Comparison of ENCODE assay signal across 9 cellular contexts in the genomic region with DNA sequence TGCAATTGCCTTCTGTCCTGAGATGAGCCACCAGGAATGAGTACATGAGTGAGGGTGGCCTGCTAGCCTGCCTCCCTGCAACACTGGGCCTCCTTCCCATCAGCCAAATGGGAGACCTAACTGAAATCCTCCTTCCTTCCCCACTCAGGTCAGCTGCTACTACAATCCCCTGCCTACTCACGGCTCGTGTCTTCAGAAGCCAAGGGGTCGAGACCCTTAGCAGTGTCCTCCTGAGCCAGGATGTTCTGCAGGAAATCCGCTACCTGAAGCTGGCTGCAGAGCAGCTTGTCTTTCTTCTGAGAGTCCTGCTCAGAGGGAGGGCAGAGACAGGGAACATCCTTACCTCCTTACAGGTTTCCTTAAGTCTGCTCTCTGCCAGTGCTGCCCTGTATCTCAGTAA. TPM values are rescaled to one million over a fixed set of nuclear protein-coding genes. Genes with fewer than 3 reads are reported as not detected.
A peak's percentile ranks its signal among the peaks of the same experiment; 100 is the strongest.
DNase-seq lines count a peak whose midpoint lies in the region; ATAC-seq and TF ChIP-seq lines count a peak whose summit lies in the region.
"Had no signal": no experiment of that assay in that cellular context is flagged by ENCODE, and none has a peak within 500 bp of the region (broad histone marks: within the 10 kb centered on the region; RNA-seq: fewer than 3 reads in every experiment).

No MANE protein-coding gene starts in this region.

- H4K20me1 ChIP-seq in SU-DHL-6 (ENCODE audit: low read depth, low read length) = peaks cover 9% of the 10 kb centered on the region; the same call in 1 of the 2 replicates

- H3K36me3 ChIP-seq in SU-DHL-6 (ENCODE audit: low read length) = peaks cover 42% of the 10 kb centered on the region

- no peaks in the 10 kb centered on the region for H3K9me3 ChIP-seq in SU-DHL-6 (ENCODE audit: insufficient read depth, low read length)

- no peaks in the 10 kb centered on the region for H3K9me3 Mint-ChIP-seq in activated naive CD4-positive, alpha-beta T cell treated with anti-CD3 and anti-CD28 coated beads, Interleukin-2, amount 10 ng/mL, durations not matched to agents 7 days and 5 days
- no peaks in the 10 kb centered on the region for H3K9me3 Mint-ChIP-seq in stimulated activated naive B cell treated with anti-CD40 and anti-IgM and Interleukin-4, amounts not matched to agents 10 μg/mL and 1 μg/mL and 100 μg/mL, for 72 hours

- peaks cover 39% of the 10 kb centered on the region for H3K36me3 Mint-ChIP-seq in activated naive CD4-positive, alpha-beta T cell treated with anti-CD3 and anti-CD28 coated beads, Interleukin-2, amount 10 ng/mL, durations not matched to agents 7 days and 5 days
- peaks cover 13 to 15% of the 10 kb centered on the region in 2 donors for H3K36me3 Mint-ChIP-seq in stimulated activated naive B cell treated with anti-CD40 and anti-IgM and Interleukin-4, amounts not matched to agents 10 μg/mL and 1 μg/mL and 100 μg/mL, for 72 hours

- H3F3A ChIP-seq in SU-DHL-6 (ENCODE audit: insufficient read depth) = peaks cover 18% of the 10 kb centered on the region

- H3K27me3 ChIP-seq in SU-DHL-6 (ENCODE audit: low read length) = no peaks in the 10 kb centered on the region

- H3K4me3 Mint-ChIP-seq in activated naive CD4-positive, alpha-beta T cell treated with anti-CD3 and anti-CD28 coated beads, Interleukin-2, amount 10 ng/mL, durations not matched to agents 7 days and 5 days = peak overlapping the region; percentile 93
- H3K4me3 Mint-ChIP-seq in stimulated activated naive B cell treated with anti-CD40 and anti-IgM and Interleukin-4, amounts not matched to agents 10 μg/mL and 1 μg/mL and 100 μg/mL, for 72 hours = peak overlapping the region; percentile 89 to 94

- CTCF ChIA-PET in activated naive CD4-positive, alpha-beta T cell treated with anti-CD3 and anti-CD28 coated beads, Interleukin-2, amount 10 ng/mL, durations not matched to agents 7 days and 5 days (lab: Charles Lee) = no interaction called here

- no peak for ATAC-seq in stimulated activated naive B cell treated with anti-CD40 and anti-IgM and Interleukin-4, amounts not matched to agents 10 μg/mL and 1 μg/mL and 100 μg/mL, for 72 hours (replicated peaks)
- ATAC-seq in GM18517 (IDR thresholded peaks at IDR 0.05; ENCODE audit: unreplicated experiment) = no peak

- no peaks in the 10 kb centered on the region for H3K27me3 Mint-ChIP-seq in activated naive CD4-positive, alpha-beta T cell treated with anti-CD3 and anti-CD28 coated beads, Interleukin-2, amount 10 ng/mL, durations not matched to agents 7 days and 5 days
- H3K27me3 Mint-ChIP-seq in stimulated activated naive B cell treated with anti-CD40 and anti-IgM and Interleukin-4, amounts not matched to agents 10 μg/mL and 1 μg/mL and 100 μg/mL, for 72 hours = no peaks in the 10 kb centered on the region

- peaks cover 56% of the 10 kb centered on the region for H3K4me1 Mint-ChIP-seq in activated naive CD4-positive, alpha-beta T cell treated with anti-CD3 and anti-CD28 coated beads, Interleukin-2, amount 10 ng/mL, durations not matched to agents 7 days and 5 days
- peaks cover 11 to 16% of the 10 kb centered on the region in 2 donors for H3K4me1 Mint-ChIP-seq in stimulated activated naive B cell treated with anti-CD40 and anti-IgM and Interleukin-4, amounts not matched to agents 10 μg/mL and 1 μg/mL and 100 μg/mL, for 72 hours

- H3K4me2 ChIP-seq in SU-DHL-6 (ENCODE audit: low read depth, low read length, poor library complexity, severe bottlenecking) = peak overlapping the region; percentile 95

- TF ChIP-seq CTCF in SU-DHL-6 (IDR thresholded peaks at IDR 0.05; ENCODE audit: insufficient read depth, low read length, poor library complexity, severe bottlenecking) (no peak), fibroblast of the aortic adventitia (IDR thresholded peaks at IDR 0.05; ENCODE audit: insufficient read depth, low read length) (no peak)

- no peak overlapping the region for H2AFZ ChIP-seq in SU-DHL-6 (ENCODE audit: low read depth, low read length, severe bottlenecking)

- peak overlapping the region; percentile 63 for H3K27ac ChIP-seq in SU-DHL-6 (ENCODE audit: low read depth, low read length)

- H3K4me3 ChIP-seq in SU-DHL-6 (ENCODE audit: insufficient read depth, low read length, poor library complexity, severe bottlenecking) = peak overlapping the region; percentile 98
- H3K4me3 ChIP-seq in fibroblast of the aortic adventitia (ENCODE audit: low read depth, low read length) = peak overlapping the region; percentile 89

- no peaks in the 10 kb centered on the region for H3K9me2 ChIP-seq in SU-DHL-6 (replicated peaks; ENCODE audit: insufficient read depth, low read length)

- peak overlapping the region; percentile 97 for H3K9ac ChIP-seq in SU-DHL-6 (ENCODE audit: low read length)

- no peak for DNase-seq in activated naive CD4-positive, alpha-beta T cell treated with anti-CD3 and anti-CD28 coated beads, Interleukin-2, amount 10 ng/mL, durations not matched to agents 7 days and 5 days
- no peak for DNase-seq in activated naive CD4-positive, alpha-beta T cell (lab: John Stamatoyannopoulos, UW)
- DNase-seq in fibroblast of the aortic adventitia (ENCODE audit: low read depth) (no peak), NCI-H82 treated with DMSO at 0.1 percent for 48 hours (lab: John Stamatoyannopoulos, UW; ENCODE audit: unreplicated experiment) (no peak), 8988T (no peak)
- DNase-seq in stimulated activated naive B cell treated with anti-CD40 and anti-IgM and Interleukin-4, amounts not matched to agents 10 μg/mL and 1 μg/mL and 100 μg/mL, for 72 hours = no peak
- DNase-seq: NK-92 treated with Interleukin-12 subunit alpha and Interleukin-12 subunit beta, amount 100 ng/mL, for 24 hours had no signal

- peak overlapping the region; percentile 88 for H3K27ac Mint-ChIP-seq in activated naive CD4-positive, alpha-beta T cell treated with anti-CD3 and anti-CD28 coated beads, Interleukin-2, amount 10 ng/mL, durations not matched to agents 7 days and 5 days
- no peak overlapping the region for H3K27ac Mint-ChIP-seq in stimulated activated naive B cell treated with anti-CD40 and anti-IgM and Interleukin-4, amounts not matched to agents 10 μg/mL and 1 μg/mL and 100 μg/mL, for 72 hours

- H3K79me2 ChIP-seq in SU-DHL-6 (ENCODE audit: insufficient read depth, low read length) = peaks cover 52% of the 10 kb centered on the region

RNA-seq across cellular contexts. Expression of a gene that starts 1.2 kb away (rescaled TPM):
- total RNA-seq in fibroblast of the aortic adventitia (ENCODE audit: low replicate concordance) = 2.7 and 46.3 TPM in 2 replicates
